1 cellular context compared by ENCODE assay signal in genomic region chr4:4248036-4248884, GRCh38.
A peak's percentile ranks its signal among the peaks of the same experiment; 100 is the strongest.
TF ChIP-seq lines count a peak whose summit lies in the region.

A gene with protein sequence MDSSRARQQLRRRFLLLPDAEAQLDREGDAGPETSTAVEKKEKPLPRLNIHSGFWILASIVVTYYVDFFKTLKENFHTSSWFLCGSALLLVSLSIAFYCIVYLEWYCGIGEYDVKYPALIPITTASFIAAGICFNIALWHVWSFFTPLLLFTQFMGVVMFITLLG (minus strand): TSS chr4:4248223. CDS start chr4:4248202, 21 bp downstream.

TF ChIP-seq in HCT116, 20 proteins besides CTCF, POLR2A, EP300 and RAD21 (continued from another document):
- TF ChIP-seq ZNF274 (IDR thresholded peaks at IDR 0.05; ENCODE audit: low read depth, low read length) (no peak), SRF (IDR thresholded peaks at IDR 0.05; ENCODE audit: low read depth) (peak; percentile 88), ATF3 (IDR thresholded peaks at IDR 0.05) (no peak), ELF1 (IDR thresholded peaks at IDR 0.05; ENCODE audit: borderline replicate concordance, low read depth) (peak; percentile 72), EZH2 (IDR thresholded peaks at IDR 0.05) (no peak), ZFX (IDR thresholded peaks at IDR 0.05) (peak; percentile 88)
- TF ChIP-seq, protein P1, sequence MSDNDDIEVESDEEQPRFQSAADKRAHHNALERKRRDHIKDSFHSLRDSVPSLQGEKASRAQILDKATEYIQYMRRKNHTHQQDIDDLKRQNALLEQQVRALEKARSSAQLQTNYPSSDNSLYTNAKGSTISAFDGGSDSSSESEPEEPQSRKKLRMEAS (IDR thresholded peaks at IDR 0.05), result peak; percentile 79
